ENCODE assay signal across 30 cellular contexts in genomic region chr13:94408300-94409036, GRCh38.
"Had no signal": no experiment of that assay in that cellular context is flagged by ENCODE, and none has a peak within 500 bp of the region (broad histone marks: within the 10 kb centered on the region; RNA-seq: fewer than 3 reads in every experiment).

No MANE protein-coding gene starts in this region.

- H3K27me3 ChIP-seq: hepatocyte, ovary, stomach, thyroid gland, vagina had no signal

- H3K27ac ChIP-seq: epithelial cell of prostate, foreskin keratinocyte, gastroesophageal sphincter, heart left ventricle, hepatocyte, ovary, psoas muscle, stomach, thyroid gland, vagina had no signal

- H3K4me1 ChIP-seq: foreskin keratinocyte, gastroesophageal sphincter, psoas muscle, thyroid gland, vagina had no signal

- H3K4me1 Mint-ChIP-seq: endodermal cell, memory B cell had no signal

- H3K4me3 ChIP-seq: gastroesophageal sphincter, heart left ventricle, hepatocyte, lung, ovary, psoas muscle, stomach, thyroid gland, vagina had no signal

- ATAC-seq: esophagus mucosa; foreskin keratinocyte; gastroesophageal sphincter; heart left ventricle; left lobe of liver; naive thymus-derived CD8-positive, alpha-beta T cell; psoas muscle; right cardiac atrium; stimulated activated effector memory CD8-positive, alpha-beta T cell treated with anti-CD3 and anti-CD28 coated beads, Interleukin-12 subunit alpha, Interleukin-12 subunit beta, amount 100 ng/mL, for 72 hours had no signal

- H3K27ac Mint-ChIP-seq: dendritic cell treated with granulocyte-macrophage colony-stimulating factor and Interleukin-4, amounts not matched to agents 40 ng/mL and 50 ng/mL, for 4 days; endodermal cell; memory B cell; mesothelial cell of epicardium; naive thymus-derived CD8-positive, alpha-beta T cell; nephron progenitor cell; stimulated activated effector memory CD8-positive, alpha-beta T cell treated with anti-CD3 and anti-CD28 coated beads, Interleukin-12 subunit alpha, Interleukin-12 subunit beta, amount 100 ng/mL, for 72 hours had no signal

- H3K36me3 Mint-ChIP-seq: memory B cell; stimulated activated effector memory CD8-positive, alpha-beta T cell treated with anti-CD3 and anti-CD28 coated beads, Interleukin-12 subunit alpha, Interleukin-12 subunit beta, amount 100 ng/mL, for 72 hours had no signal

- H3K36me3 ChIP-seq: gastroesophageal sphincter, heart left ventricle, ovary, stomach, thyroid gland, vagina had no signal

- FAIRE-seq: colon, kidney had no signal

- H3K9me3 Mint-ChIP-seq: dendritic cell treated with granulocyte-macrophage colony-stimulating factor and Interleukin-4, amounts not matched to agents 40 ng/mL and 50 ng/mL, for 4 days; endodermal cell; memory B cell; naive thymus-derived CD8-positive, alpha-beta T cell; nephron progenitor cell; stimulated activated effector memory CD8-positive, alpha-beta T cell treated with anti-CD3 and anti-CD28 coated beads, Interleukin-12 subunit alpha, Interleukin-12 subunit beta, amount 100 ng/mL, for 72 hours had no signal

- H3K4me2 ChIP-seq: hepatocyte had no signal

- DNase-seq: effector CD8-positive, alpha-beta T cell; endodermal cell; foreskin keratinocyte; heart left ventricle; kidney; naive thymus-derived CD8-positive, alpha-beta T cell; nephron progenitor cell; nucleus accumbens; ovary; posterior cingulate gyrus; psoas muscle; right cardiac atrium; stimulated activated CD4-positive, alpha-beta T cell treated with anti-CD3 and anti-CD28 coated beads, Interleukin-2, amount 100 ng/mL, for 24 hours; stimulated activated CD4-positive, alpha-beta T cell treated with anti-CD3 and anti-CD28 coated beads, Interleukin-4, amount 100 ng/mL, for 24 hours; stimulated activated naive CD4-positive, alpha-beta T cell treated with Interleukin-2 at 50 U/mL for 16 hours; stomach; thyroid gland; trophoblast cell had no signal

- H2AFZ ChIP-seq: hepatocyte had no signal

- H3K4me3 Mint-ChIP-seq: dendritic cell treated with granulocyte-macrophage colony-stimulating factor and Interleukin-4, amounts not matched to agents 40 ng/mL and 50 ng/mL, for 4 days; endodermal cell; memory B cell; mesothelial cell of epicardium; naive thymus-derived CD8-positive, alpha-beta T cell; nephron progenitor cell; stimulated activated effector memory CD8-positive, alpha-beta T cell treated with anti-CD3 and anti-CD28 coated beads, Interleukin-12 subunit alpha, Interleukin-12 subunit beta, amount 100 ng/mL, for 72 hours had no signal

- H3K79me2 ChIP-seq: hepatocyte had no signal

- H3K9me3 ChIP-seq: gastroesophageal sphincter, heart left ventricle, ovary, psoas muscle, stomach, thyroid gland, vagina had no signal
